1 cellular context compared by ENCODE assay signal in the genomic region with DNA sequence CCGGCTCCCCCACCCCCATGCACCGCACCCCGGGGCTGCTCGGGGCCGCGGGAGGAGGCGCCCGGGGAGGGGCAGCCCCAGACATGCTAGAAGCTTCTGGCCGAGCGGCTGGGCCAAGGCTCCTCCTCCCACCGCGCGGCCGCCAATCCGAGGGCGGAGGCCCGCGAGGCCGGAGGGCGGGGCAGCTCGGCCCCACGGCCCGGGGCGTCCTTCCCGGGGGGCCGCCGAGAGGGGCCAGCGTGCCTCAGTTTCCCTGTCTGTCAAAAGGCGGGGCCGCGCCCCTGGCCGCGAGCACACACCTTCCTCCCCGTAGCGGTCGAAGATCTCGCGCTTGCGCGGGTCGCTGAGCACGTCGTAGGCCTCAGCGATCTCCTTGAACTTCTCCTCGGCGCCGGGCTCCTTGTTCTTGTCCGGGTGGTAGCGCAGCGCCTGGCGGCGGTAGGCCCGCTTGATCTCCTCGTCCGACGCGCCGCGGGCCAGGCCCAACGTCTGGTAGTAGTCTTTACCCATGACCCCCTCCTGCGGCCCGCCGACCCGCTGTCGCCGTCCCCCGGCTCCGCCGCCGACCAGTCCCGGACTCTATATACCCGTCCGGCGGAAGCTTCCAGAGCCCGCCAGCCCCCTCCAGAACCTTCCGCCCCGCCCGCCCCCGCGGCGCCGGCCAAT.
A peak's percentile ranks its signal among the peaks of the same experiment; 100 is the strongest.
TF ChIP-seq lines count a peak whose summit lies in the region.

A gene (minus strand): TSS at position 558 of the 666 bp plus-strand sequence. CDS start 48 bp downstream, at position 510.

TF ChIP-seq in K562, 482 proteins besides CTCF, POLR2A, EP300 and RAD21 (continued from another document and continues in another):
- TF ChIP-seq, protein P1, sequence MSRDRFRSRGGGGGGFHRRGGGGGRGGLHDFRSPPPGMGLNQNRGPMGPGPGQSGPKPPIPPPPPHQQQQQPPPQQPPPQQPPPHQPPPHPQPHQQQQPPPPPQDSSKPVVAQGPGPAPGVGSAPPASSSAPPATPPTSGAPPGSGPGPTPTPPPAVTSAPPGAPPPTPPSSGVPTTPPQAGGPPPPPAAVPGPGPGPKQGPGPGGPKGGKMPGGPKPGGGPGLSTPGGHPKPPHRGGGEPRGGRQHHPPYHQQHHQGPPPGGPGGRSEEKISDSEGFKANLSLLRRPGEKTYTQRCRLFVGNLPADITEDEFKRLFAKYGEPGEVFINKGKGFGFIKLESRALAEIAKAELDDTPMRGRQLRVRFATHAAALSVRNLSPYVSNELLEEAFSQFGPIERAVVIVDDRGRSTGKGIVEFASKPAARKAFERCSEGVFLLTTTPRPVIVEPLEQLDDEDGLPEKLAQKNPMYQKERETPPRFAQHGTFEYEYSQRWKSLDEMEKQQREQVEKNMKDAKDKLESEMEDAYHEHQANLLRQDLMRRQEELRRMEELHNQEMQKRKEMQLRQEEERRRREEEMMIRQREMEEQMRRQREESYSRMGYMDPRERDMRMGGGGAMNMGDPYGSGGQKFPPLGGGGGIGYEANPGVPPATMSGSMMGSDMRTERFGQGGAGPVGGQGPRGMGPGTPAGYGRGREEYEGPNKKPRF (IDR thresholded peaks at IDR 0.05; ENCODE audit: low read depth, low read length), result no peak
- TF ChIP-seq CBX5 (IDR thresholded peaks at IDR 0.05; ENCODE audit: borderline replicate concordance, low read depth) (no peak), CBX8 (IDR thresholded peaks at IDR 0.05; ENCODE audit: borderline replicate concordance, extremely low read depth, low read depth, low read length, poor library complexity, severe bottlenecking) (no peak), ERF (CRISPR knock-in tag; IDR thresholded peaks at IDR 0.05) (peak; percentile 88), SOX6 (IDR thresholded peaks at IDR 0.05) (peak; percentile 35; the same call in 1 of the 2 replicates), ZNF217 (CRISPR knock-in tag; IDR thresholded peaks at IDR 0.05) (no peak), ZNF507 (tag; conservative IDR thresholded peaks at IDR 0.05) (no peak), POLR3A (IDR thresholded peaks at IDR 0.05; ENCODE audit: borderline replicate concordance, extremely low read depth, insufficient read depth, insufficient read length) (no peak), KLF1 (tag; IDR thresholded peaks at IDR 0.05) (peak; percentile 71; the same call in 1 of the 2 replicates), NELFE (IDR thresholded peaks at IDR 0.05; ENCODE audit: insufficient read depth, insufficient read length) (peak; percentile 67), NBN (IDR thresholded peaks at IDR 0.05; ENCODE audit: low read depth) (no peak), ZNF589 (CRISPR knock-in tag; IDR thresholded peaks at IDR 0.05; ENCODE audit: low read depth) (no peak), ZNF79 (CRISPR knock-in tag; IDR thresholded peaks at IDR 0.05; ENCODE audit: low read depth) (no peak), ZBTB7A (IDR thresholded peaks at IDR 0.05; ENCODE audit: borderline replicate concordance, control insufficient read depth, low read depth, low read length) (peak; percentile 94; the same call in 1 of the 2 replicates), MTA1 (IDR thresholded peaks at IDR 0.05; ENCODE audit: borderline replicate concordance) (no peak), SIX5 (IDR thresholded peaks at IDR 0.05; ENCODE audit: borderline replicate concordance in 1 of 2, insufficient read depth in 1 of 2, low read depth in 1 of 2, low read length in 2 of 2) (no peak), HLTF (IDR thresholded peaks at IDR 0.05) (peak; percentile 53; the same call in 1 of the 2 replicates), U2AF1 (optimal IDR thresholded peaks at IDR 0.05; ENCODE audit: low read depth, low read length) (peak; percentile 95), TCF7L2 (IDR thresholded peaks at IDR 0.05; ENCODE audit: low read depth, low read length) (no peak), PPARD (CRISPR knock-in tag; IDR thresholded peaks at IDR 0.05) (no peak), EHMT2 (IDR thresholded peaks at IDR 0.05) (no peak), SMAD3 (CRISPR knock-in tag; conservative IDR thresholded peaks at IDR 0.05) (no peak), MIER1 (IDR thresholded peaks at IDR 0.05; ENCODE audit: low read depth) (no peak), HDAC6 (IDR thresholded peaks at IDR 0.05; ENCODE audit: low read depth, low read length) (no peak), HMG20B (CRISPR knock-in tag; IDR thresholded peaks at IDR 0.05) (no peak), NEUROD1 (IDR thresholded peaks at IDR 0.05; ENCODE audit: borderline replicate concordance, low read depth, low read length, partially characterized antibody) (no peak), DDX20 (tag; IDR thresholded peaks at IDR 0.05; ENCODE audit: low read depth) (no peak), HDGF (IDR thresholded peaks at IDR 0.05) (no peak), ZNF175 (CRISPR knock-in tag; IDR thresholded peaks at IDR 0.05; ENCODE audit: low read depth) (no peak), PHF21A (IDR thresholded peaks at IDR 0.05; ENCODE audit: borderline replicate concordance, low read depth) (no peak; the same call in 1 of the 2 replicates), ZNF695 (CRISPR knock-in tag; IDR thresholded peaks at IDR 0.05) (no peak), ELF1 (tag; IDR thresholded peaks at IDR 0.05) (no peak; the same call in 1 of the 2 replicates), SRSF9 (IDR thresholded peaks at IDR 0.05; ENCODE audit: borderline replicate concordance, low read depth, low read length) (no peak), SUPT5H (IDR thresholded peaks at IDR 0.05) (peak; percentile 96), FOXK2 (conservative IDR thresholded peaks at IDR 0.05 in 1 of 2, IDR thresholded peaks at IDR 0.05 in 1 of 2; ENCODE audit: low read depth in 2 of 2) (no peak), NCOA6 (IDR thresholded peaks at IDR 0.05) (no peak), SP1 (CRISPR knock-in tag; IDR thresholded peaks at IDR 0.05) (peak; percentile 70; the same call in 1 of the 2 replicates), ZNF23 (CRISPR knock-in tag; IDR thresholded peaks at IDR 0.05) (no peak), HNRNPL (IDR thresholded peaks at IDR 0.05; ENCODE audit: low read depth, low read length) (0 out of 2 replicates have a peak, but pooled peaks have one; percentile 15), CREM (IDR thresholded peaks at IDR 0.05; ENCODE audit: low read depth) (no peak), NR2C2 (CRISPR knock-in tag; IDR thresholded peaks at IDR 0.05) (peak; percentile 9; the same call in 1 of the 2 replicates), NR2C2 (tag; IDR thresholded peaks at IDR 0.05) (no peak), ZNF174 (CRISPR knock-in tag; IDR thresholded peaks at IDR 0.05) (no peak)
- TF ChIP-seq, protein P2, sequence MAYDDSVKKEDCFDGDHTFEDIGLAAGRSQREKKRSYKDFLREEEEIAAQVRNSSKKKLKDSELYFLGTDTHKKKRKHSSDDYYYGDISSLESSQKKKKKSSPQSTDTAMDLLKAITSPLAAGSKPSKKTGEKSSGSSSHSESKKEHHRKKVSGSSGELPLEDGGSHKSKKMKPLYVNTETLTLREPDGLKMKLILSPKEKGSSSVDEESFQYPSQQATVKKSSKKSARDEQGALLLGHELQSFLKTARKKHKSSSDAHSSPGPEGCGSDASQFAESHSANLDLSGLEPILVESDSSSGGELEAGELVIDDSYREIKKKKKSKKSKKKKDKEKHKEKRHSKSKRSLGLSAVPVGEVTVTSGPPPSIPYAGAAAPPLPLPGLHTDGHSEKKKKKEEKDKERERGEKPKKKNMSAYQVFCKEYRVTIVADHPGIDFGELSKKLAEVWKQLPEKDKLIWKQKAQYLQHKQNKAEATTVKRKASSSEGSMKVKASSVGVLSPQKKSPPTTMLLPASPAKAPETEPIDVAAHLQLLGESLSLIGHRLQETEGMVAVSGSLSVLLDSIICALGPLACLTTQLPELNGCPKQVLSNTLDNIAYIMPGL (CRISPR knock-in tag; IDR thresholded peaks at IDR 0.05), result no peak
- TF ChIP-seq, protein P3, sequence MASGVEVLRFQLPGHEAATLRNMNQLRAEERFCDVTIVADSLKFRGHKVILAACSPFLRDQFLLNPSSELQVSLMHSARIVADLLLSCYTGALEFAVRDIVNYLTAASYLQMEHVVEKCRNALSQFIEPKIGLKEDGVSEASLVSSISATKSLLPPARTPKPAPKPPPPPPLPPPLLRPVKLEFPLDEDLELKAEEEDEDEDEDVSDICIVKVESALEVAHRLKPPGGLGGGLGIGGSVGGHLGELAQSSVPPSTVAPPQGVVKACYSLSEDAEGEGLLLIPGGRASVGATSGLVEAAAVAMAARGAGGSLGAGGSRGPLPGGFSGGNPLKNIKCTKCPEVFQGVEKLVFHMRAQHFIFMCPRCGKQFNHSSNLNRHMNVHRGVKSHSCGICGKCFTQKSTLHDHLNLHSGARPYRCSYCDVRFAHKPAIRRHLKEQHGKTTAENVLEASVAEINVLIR (CRISPR knock-in tag; IDR thresholded peaks at IDR 0.05), result no peak
- TF ChIP-seq, protein P4, sequence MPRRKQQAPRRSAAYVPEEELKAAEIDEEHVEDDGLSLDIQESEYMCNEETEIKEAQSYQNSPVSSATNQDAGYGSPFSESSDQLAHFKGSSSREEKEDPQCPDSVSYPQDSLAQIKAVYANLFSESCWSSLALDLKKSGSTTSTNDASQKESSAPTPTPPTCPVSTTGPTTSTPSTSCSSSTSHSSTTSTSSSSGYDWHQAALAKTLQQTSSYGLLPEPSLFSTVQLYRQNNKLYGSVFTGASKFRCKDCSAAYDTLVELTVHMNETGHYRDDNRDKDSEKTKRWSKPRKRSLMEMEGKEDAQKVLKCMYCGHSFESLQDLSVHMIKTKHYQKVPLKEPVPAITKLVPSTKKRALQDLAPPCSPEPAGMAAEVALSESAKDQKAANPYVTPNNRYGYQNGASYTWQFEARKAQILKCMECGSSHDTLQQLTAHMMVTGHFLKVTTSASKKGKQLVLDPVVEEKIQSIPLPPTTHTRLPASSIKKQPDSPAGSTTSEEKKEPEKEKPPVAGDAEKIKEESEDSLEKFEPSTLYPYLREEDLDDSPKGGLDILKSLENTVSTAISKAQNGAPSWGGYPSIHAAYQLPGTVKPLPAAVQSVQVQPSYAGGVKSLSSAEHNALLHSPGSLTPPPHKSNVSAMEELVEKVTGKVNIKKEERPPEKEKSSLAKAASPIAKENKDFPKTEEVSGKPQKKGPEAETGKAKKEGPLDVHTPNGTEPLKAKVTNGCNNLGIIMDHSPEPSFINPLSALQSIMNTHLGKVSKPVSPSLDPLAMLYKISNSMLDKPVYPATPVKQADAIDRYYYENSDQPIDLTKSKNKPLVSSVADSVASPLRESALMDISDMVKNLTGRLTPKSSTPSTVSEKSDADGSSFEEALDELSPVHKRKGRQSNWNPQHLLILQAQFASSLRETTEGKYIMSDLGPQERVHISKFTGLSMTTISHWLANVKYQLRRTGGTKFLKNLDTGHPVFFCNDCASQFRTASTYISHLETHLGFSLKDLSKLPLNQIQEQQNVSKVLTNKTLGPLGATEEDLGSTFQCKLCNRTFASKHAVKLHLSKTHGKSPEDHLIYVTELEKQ (CRISPR knock-in tag; IDR thresholded peaks at IDR 0.05), result no peak
- TF ChIP-seq, protein P5, sequence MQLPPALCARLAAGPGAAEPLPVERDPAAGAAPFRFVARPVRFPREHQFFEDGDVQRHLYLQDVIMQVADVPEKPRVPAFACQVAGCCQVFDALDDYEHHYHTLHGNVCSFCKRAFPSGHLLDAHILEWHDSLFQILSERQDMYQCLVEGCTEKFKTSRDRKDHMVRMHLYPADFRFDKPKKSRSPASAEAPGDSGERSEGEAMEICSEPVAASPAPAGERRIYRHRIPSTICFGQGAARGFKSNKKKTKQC (CRISPR knock-in tag; IDR thresholded peaks at IDR 0.05), result peak; percentile 93
- TF ChIP-seq, protein P6, sequence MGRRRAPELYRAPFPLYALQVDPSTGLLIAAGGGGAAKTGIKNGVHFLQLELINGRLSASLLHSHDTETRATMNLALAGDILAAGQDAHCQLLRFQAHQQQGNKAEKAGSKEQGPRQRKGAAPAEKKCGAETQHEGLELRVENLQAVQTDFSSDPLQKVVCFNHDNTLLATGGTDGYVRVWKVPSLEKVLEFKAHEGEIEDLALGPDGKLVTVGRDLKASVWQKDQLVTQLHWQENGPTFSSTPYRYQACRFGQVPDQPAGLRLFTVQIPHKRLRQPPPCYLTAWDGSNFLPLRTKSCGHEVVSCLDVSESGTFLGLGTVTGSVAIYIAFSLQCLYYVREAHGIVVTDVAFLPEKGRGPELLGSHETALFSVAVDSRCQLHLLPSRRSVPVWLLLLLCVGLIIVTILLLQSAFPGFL (CRISPR knock-in tag; IDR thresholded peaks at IDR 0.05), result 0 out of 2 replicates have a peak, but pooled peaks have one; percentile 64
- TF ChIP-seq, protein P7, sequence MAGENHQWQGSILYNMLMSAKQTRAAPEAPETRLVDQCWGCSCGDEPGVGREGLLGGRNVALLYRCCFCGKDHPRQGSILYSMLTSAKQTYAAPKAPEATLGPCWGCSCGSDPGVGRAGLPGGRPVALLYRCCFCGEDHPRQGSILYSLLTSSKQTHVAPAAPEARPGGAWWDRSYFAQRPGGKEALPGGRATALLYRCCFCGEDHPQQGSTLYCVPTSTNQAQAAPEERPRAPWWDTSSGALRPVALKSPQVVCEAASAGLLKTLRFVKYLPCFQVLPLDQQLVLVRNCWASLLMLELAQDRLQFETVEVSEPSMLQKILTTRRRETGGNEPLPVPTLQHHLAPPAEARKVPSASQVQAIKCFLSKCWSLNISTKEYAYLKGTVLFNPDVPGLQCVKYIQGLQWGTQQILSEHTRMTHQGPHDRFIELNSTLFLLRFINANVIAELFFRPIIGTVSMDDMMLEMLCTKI (IDR thresholded peaks at IDR 0.05; ENCODE audit: partially characterized antibody), result no peak
- TF ChIP-seq, protein P8, sequence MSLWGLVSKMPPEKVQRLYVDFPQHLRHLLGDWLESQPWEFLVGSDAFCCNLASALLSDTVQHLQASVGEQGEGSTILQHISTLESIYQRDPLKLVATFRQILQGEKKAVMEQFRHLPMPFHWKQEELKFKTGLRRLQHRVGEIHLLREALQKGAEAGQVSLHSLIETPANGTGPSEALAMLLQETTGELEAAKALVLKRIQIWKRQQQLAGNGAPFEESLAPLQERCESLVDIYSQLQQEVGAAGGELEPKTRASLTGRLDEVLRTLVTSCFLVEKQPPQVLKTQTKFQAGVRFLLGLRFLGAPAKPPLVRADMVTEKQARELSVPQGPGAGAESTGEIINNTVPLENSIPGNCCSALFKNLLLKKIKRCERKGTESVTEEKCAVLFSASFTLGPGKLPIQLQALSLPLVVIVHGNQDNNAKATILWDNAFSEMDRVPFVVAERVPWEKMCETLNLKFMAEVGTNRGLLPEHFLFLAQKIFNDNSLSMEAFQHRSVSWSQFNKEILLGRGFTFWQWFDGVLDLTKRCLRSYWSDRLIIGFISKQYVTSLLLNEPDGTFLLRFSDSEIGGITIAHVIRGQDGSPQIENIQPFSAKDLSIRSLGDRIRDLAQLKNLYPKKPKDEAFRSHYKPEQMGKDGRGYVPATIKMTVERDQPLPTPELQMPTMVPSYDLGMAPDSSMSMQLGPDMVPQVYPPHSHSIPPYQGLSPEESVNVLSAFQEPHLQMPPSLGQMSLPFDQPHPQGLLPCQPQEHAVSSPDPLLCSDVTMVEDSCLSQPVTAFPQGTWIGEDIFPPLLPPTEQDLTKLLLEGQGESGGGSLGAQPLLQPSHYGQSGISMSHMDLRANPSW (CRISPR knock-in tag; IDR thresholded peaks at IDR 0.05), result no peak
- TF ChIP-seq, protein P9, sequence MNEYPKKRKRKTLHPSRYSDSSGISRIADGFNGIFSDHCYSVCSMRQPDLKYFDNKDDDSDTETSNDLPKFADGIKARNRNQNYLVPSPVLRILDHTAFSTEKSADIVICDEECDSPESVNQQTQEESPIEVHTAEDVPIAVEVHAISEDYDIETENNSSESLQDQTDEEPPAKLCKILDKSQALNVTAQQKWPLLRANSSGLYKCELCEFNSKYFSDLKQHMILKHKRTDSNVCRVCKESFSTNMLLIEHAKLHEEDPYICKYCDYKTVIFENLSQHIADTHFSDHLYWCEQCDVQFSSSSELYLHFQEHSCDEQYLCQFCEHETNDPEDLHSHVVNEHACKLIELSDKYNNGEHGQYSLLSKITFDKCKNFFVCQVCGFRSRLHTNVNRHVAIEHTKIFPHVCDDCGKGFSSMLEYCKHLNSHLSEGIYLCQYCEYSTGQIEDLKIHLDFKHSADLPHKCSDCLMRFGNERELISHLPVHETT (CRISPR knock-in tag; conservative IDR thresholded peaks at IDR 0.05 in 1 of 2, IDR thresholded peaks at IDR 0.05 in 1 of 2), result peak in 1 of 2 experiments; percentile 49; a peak in 2 of 4 replicates
